In genomic region chr7:55071411-55072188, GRCh38 we compare ENCODE assay signal across 13 cellular contexts. TPM values are rescaled to one million over a fixed set of nuclear protein-coding genes. Genes with fewer than 3 reads are reported as not detected.
DNase-seq lines count a peak whose midpoint lies in the region; ATAC-seq and TF ChIP-seq lines count a peak whose summit lies in the region.
"Had no signal": no experiment of that assay in that cellular context is flagged by ENCODE, and none has a peak within 500 bp of the region (broad histone marks: within the 10 kb centered on the region; RNA-seq: fewer than 3 reads in every experiment).

No MANE protein-coding gene starts in this region.

- intact Hi-C loops in uterus (cut with DNase I; ENCODE audit: low total_unique reads) = no loop called here

- H3K36me3 ChIP-seq in RWPE2 (ENCODE audit: low read depth) (peaks cover 89% of the 10 kb centered on the region), uterus (no peaks in the 10 kb centered on the region), MG63 (peaks cover 52% of the 10 kb centered on the region)
- H3K36me3 ChIP-seq: neutrophil, Peyer's patch had no signal

- TF ChIP-seq POLR2A in uterus (IDR thresholded peaks at IDR 0.05) = no peak

- H3K4me1 ChIP-seq in RWPE2 (ENCODE audit: insufficient read depth, poor library complexity, severe bottlenecking) = peaks cover 56% of the 10 kb centered on the region
- H3K4me1 ChIP-seq in uterus = peaks cover 3 to 13% of the 10 kb centered on the region in 2 donors

- no peaks in the 10 kb centered on the region for H3K9me3 Mint-ChIP-seq in nephron
- H3K9me3 Mint-ChIP-seq: dendritic cell treated with granulocyte-macrophage colony-stimulating factor and Interleukin-4, amounts not matched to agents 40 ng/mL and 50 ng/mL, for 4 days had no signal

- no peaks in the 10 kb centered on the region for H3K27me3 Mint-ChIP-seq in nephron (ENCODE audit: low read depth)

- no peaks in the 10 kb centered on the region for H3K36me3 Mint-ChIP-seq in nephron (ENCODE audit: low read depth)

- no peak for TF ChIP-seq CTCF in RWPE2 (IDR thresholded peaks at IDR 0.05; ENCODE audit: poor library complexity, severe bottlenecking)
- TF ChIP-seq CTCF in nephron (IDR thresholded peaks at IDR 0.05; ENCODE audit: unreplicated experiment in 3 of 3) = no peak
- TF ChIP-seq CTCF in uterus (IDR thresholded peaks at IDR 0.05) = no peak

- H3K27ac ChIP-seq in RWPE2 (ENCODE audit: poor library complexity, severe bottlenecking) = peak overlapping the region; percentile 96
- H3K27ac ChIP-seq in uterus = peak overlapping the region; percentile 47 to 77
- H3K27ac ChIP-seq: neutrophil had no signal

- no peak for ATAC-seq in RWPE2 (ENCODE audit: low read depth)
- ATAC-seq in HG03097 (IDR thresholded peaks at IDR 0.05; ENCODE audit: low FRiP score, unreplicated experiment) = no peak
- ATAC-seq: stimulated activated naive CD8-positive, alpha-beta T cell treated with anti-CD3 and anti-CD28 coated beads, Interleukin-15, Interleukin-2, amounts not matched to agents 100 U/mL and 50 U/mL, for 24 hours had no signal

- H3K27ac Mint-ChIP-seq in nephron = peak overlapping the region; percentile 95 to 96 (median 96)
- H3K27ac Mint-ChIP-seq: dendritic cell treated with granulocyte-macrophage colony-stimulating factor and Interleukin-4, amounts not matched to agents 40 ng/mL and 50 ng/mL, for 4 days had no signal

- H3K9me3 ChIP-seq in RWPE2 (ENCODE audit: severe bottlenecking) (no peaks in the 10 kb centered on the region), uterus (no peaks in the 10 kb centered on the region), MG63 (no peaks in the 10 kb centered on the region)
- H3K9me3 ChIP-seq: neutrophil, Peyer's patch had no signal

- no peak overlapping the region for H3K4me3 Mint-ChIP-seq in nephron
- H3K4me3 Mint-ChIP-seq: dendritic cell treated with granulocyte-macrophage colony-stimulating factor and Interleukin-4, amounts not matched to agents 40 ng/mL and 50 ng/mL, for 4 days had no signal

- H3K27me3 ChIP-seq in RWPE2 (ENCODE audit: insufficient read depth, poor library complexity, severe bottlenecking) (no peaks in the 10 kb centered on the region), uterus (no peaks in the 10 kb centered on the region), MG63 (no peaks in the 10 kb centered on the region)
- H3K27me3 ChIP-seq: neutrophil, Peyer's patch had no signal

- H3K4me1 Mint-ChIP-seq in nephron = peaks cover 54% of the 10 kb centered on the region

- no peak for DNase-seq in RWPE2 (ENCODE audit: low spot score)
- peak; percentile 84 for DNase-seq in fibroblast of gingiva (ENCODE audit: low read depth)
- no peak for DNase-seq in uterus
- DNase-seq in A172 (ENCODE audit: low spot score) = no peak
- no peak for DNase-seq in MG63
- DNase-seq: activated naive CD4-positive, alpha-beta T cell treated with anti-CD3 and anti-CD28 coated beads, Interleukin-2, amount 50 U/mL, for 16 hours; Peyer's patch; stimulated activated CD4-positive, alpha-beta T cell treated with anti-CD3 and anti-CD28 coated beads, Interleukin-4, amount 100 ng/mL, for 24 hours; stimulated activated naive CD8-positive, alpha-beta T cell treated with anti-CD3 and anti-CD28 coated beads, Interleukin-15, Interleukin-2, amounts not matched to agents 100 U/mL and 50 U/mL, for 24 hours had no signal

- H3K4me3 ChIP-seq in RWPE2 (ENCODE audit: severe bottlenecking) (no peak overlapping the region), uterus (no peak overlapping the region), MG63 (no peak overlapping the region)
- H3K4me3 ChIP-seq: Peyer's patch had no signal

RNA-seq across cellular contexts. Expression of gene EGFR, which starts 52.8 kb away (rescaled TPM):
- 10 to 100 TPM; 36.4 to 73.6 (median 38.7) TPM for total RNA-seq in uterus
- 75.4 and 79.3 TPM in 2 replicates for total RNA-seq in A172 (2014; rRNA removed; shearing (Covaris generic))
- total RNA-seq in MG63 (2014; rRNA removed; shearing (Covaris generic); ENCODE audit: low replicate concordance) = 20.3 and 21.0 TPM in 2 replicates
